Comparison of ENCODE assay signal across 8 cellular contexts in genomic region chr15:66702035-66702769, GRCh38. TPM values are rescaled to one million over a fixed set of nuclear protein-coding genes. Genes with fewer than 3 reads are reported as not detected.
DNase-seq lines count a peak whose midpoint lies in the region; ATAC-seq and TF ChIP-seq lines count a peak whose summit lies in the region.

Gene SMAD6 (plus strand): TSS chr15:66702236. CDS start chr15:66703259, 1,023 bp downstream.

- no peak for TF ChIP-seq CTCF in Loucy (conservative IDR thresholded peaks at IDR 0.05; ENCODE audit: low read length)

- H3K9me3 ChIP-seq in Loucy (ENCODE audit: insufficient read depth, low read depth, low read length) = no peaks in the 10 kb centered on the region
- no peaks in the 10 kb centered on the region for H3K9me3 ChIP-seq in naive thymus-derived CD4-positive, alpha-beta T cell (ENCODE audit: control insufficient read depth in 2 of 3, low read length in 3 of 3)

- H3K4me3 Mint-ChIP-seq in activated T-helper 2 cell treated with anti-CD3 and anti-CD28 coated beads, Interferon-gamma antibody, Interleukin-2, Interleukin-4, amounts not matched to agents 10 μg/mL and 5 μg/mL and 100 μg/mL, durations not matched to agents 14 hours and 24 hours and 36 hours (ENCODE audit: low read depth) = peak within 1 kb of the TSS; percentile 87
- peak within 1 kb of the TSS; percentile 83 to 95 (median 91) for H3K4me3 Mint-ChIP-seq in naive thymus-derived CD4-positive, alpha-beta T cell

- H3K4me3 ChIP-seq in Loucy (ENCODE audit: low read length, poor library complexity, severe bottlenecking) = peak within 1 kb of the TSS; percentile 81
- peak within 1 kb of the TSS; percentile 76 for H3K4me3 ChIP-seq in naive thymus-derived CD4-positive, alpha-beta T cell (ENCODE audit: low read length)

- POLR2A ChIA-PET in naive thymus-derived CD4-positive, alpha-beta T cell (lab: Charles Lee) = interaction anchor here (1.1 to 1.8 kb wide), 3 partner anchors 8 to 10 kb away, joined by 3 to 5 read pairs (median 3); no protein-coding TSS in a partner anchor

- H3K4me1 Mint-ChIP-seq in activated T-helper 2 cell treated with anti-CD3 and anti-CD28 coated beads, Interferon-gamma antibody, Interleukin-2, Interleukin-4, amounts not matched to agents 10 μg/mL and 5 μg/mL and 100 μg/mL, durations not matched to agents 14 hours and 24 hours and 36 hours (ENCODE audit: low read depth) = peaks cover 10% of the 10 kb centered on the region
- H3K4me1 Mint-ChIP-seq in naive thymus-derived CD4-positive, alpha-beta T cell = peaks cover 10 to 22% (median 19%) of the 10 kb centered on the region in 7 donors

- H3K9me3 Mint-ChIP-seq in activated T-helper 2 cell treated with anti-CD3 and anti-CD28 coated beads, Interferon-gamma antibody, Interleukin-2, Interleukin-4, amounts not matched to agents 10 μg/mL and 5 μg/mL and 100 μg/mL, durations not matched to agents 14 hours and 24 hours and 36 hours = no peaks in the 10 kb centered on the region
- peaks cover 0 to 1% (median 0%) of the 10 kb centered on the region in 11 donors for H3K9me3 Mint-ChIP-seq in naive thymus-derived CD4-positive, alpha-beta T cell

- DNase-seq in activated T-helper 2 cell treated with anti-CD3 and anti-CD28 coated beads, Interferon-gamma antibody, Interleukin-2, Interleukin-4, amounts not matched to agents 10 μg/mL and 5 μg/mL and 100 μg/mL, durations not matched to agents 14 hours and 24 hours and 36 hours (ENCODE audit: low spot score) = peak; percentile 73
- DNase-seq in fibroblast of peridontal ligament (ENCODE audit: extremely low read depth) = peak; percentile 99
- peak; percentile 47 to 85 (median 62) for DNase-seq in naive thymus-derived CD4-positive, alpha-beta T cell
- peak; percentile 39 to 77 for DNase-seq in stimulated activated CD8-positive, alpha-beta memory T cell treated with anti-CD3 and anti-CD28 coated beads, Interleukin-7, amount 100 ng/mL, for 48 hours (ENCODE audit: extremely low read depth in 1 of 2, low read depth in 1 of 2)

- intact Hi-C loops in activated T-helper 2 cell treated with anti-CD3 and anti-CD28 coated beads, Interferon-gamma antibody, Interleukin-2, Interleukin-4, amounts not matched to agents 10 μg/mL and 5 μg/mL and 100 μg/mL, durations not matched to agents 14 hours and 24 hours and 36 hours (cut with micrococcal nuclease) = loop anchor here (5.0 kb wide), 2 partner anchors 65 to 1140 kb away; partner anchors contain the start of gene RNU6-1
- intact Hi-C loops in naive thymus-derived CD4-positive, alpha-beta T cell (cut with micrococcal nuclease) = loop anchor here (1.0 to 5.0 kb wide), 5 partner anchors 47 to 1135 kb away; partner anchors contain the start of gene ZWILCH (in 1 of the 2)

- CTCF ChIA-PET in naive thymus-derived CD4-positive, alpha-beta T cell (lab: Charles Lee) = interaction anchor here (0.7 to 1.0 kb wide), 2 partner anchors 9 to 83 kb away, joined by 3 read pairs; no protein-coding TSS in a partner anchor

- ATAC-seq in GM18505 (IDR thresholded peaks at IDR 0.05; ENCODE audit: unreplicated experiment) = peak; percentile 9
- ATAC-seq in naive thymus-derived CD4-positive, alpha-beta T cell = peak; percentile 55
- no peak for ATAC-seq in GM21529 (IDR thresholded peaks at IDR 0.05; ENCODE audit: unreplicated experiment)

- H2AFZ ChIP-seq in Loucy (ENCODE audit: low read length) = peak within 1 kb of the TSS; percentile 90

- peak within 1 kb of the TSS; percentile 91 for H3K4me2 ChIP-seq in Loucy (ENCODE audit: low read depth, low read length, poor library complexity, severe bottlenecking)

- H3K27me3 ChIP-seq in Loucy (ENCODE audit: insufficient read depth, low read length, poor library complexity, severe bottlenecking) = peaks cover 24% of the 10 kb centered on the region
- H3K27me3 ChIP-seq in naive thymus-derived CD4-positive, alpha-beta T cell (ENCODE audit: control insufficient read depth in 2 of 2, insufficient read depth in 2 of 2, low read length in 2 of 2) = peaks cover 5 to 7% of the 10 kb centered on the region in 2 donors

- H3K79me2 ChIP-seq in Loucy (ENCODE audit: insufficient read depth, low read length) = peaks cover 8% of the 10 kb centered on the region; the same call in 1 of the 2 replicates

- TF ChIP-seq POLR2A in GM18505 (IDR thresholded peaks at IDR 0.05; ENCODE audit: borderline replicate concordance, extremely low read depth, insufficient read depth, insufficient read length) (no peak), Raji (IDR thresholded peaks at IDR 0.05; ENCODE audit: insufficient read depth, low read depth, low read length) (peak; percentile 52)

- H3K27me3 Mint-ChIP-seq in activated T-helper 2 cell treated with anti-CD3 and anti-CD28 coated beads, Interferon-gamma antibody, Interleukin-2, Interleukin-4, amounts not matched to agents 10 μg/mL and 5 μg/mL and 100 μg/mL, durations not matched to agents 14 hours and 24 hours and 36 hours (ENCODE audit: low read depth) = peaks cover 23% of the 10 kb centered on the region
- peaks cover 6 to 27% (median 17%) of the 10 kb centered on the region in 5 donors for H3K27me3 Mint-ChIP-seq in naive thymus-derived CD4-positive, alpha-beta T cell

- peak within 1 kb of the TSS; percentile 80 for H3K9ac ChIP-seq in Loucy (ENCODE audit: low read depth, low read length, poor library complexity, severe bottlenecking)

- H3F3A ChIP-seq in Loucy (ENCODE audit: low read depth) = no peaks in the 10 kb centered on the region

- H3K36me3 Mint-ChIP-seq in activated T-helper 2 cell treated with anti-CD3 and anti-CD28 coated beads, Interferon-gamma antibody, Interleukin-2, Interleukin-4, amounts not matched to agents 10 μg/mL and 5 μg/mL and 100 μg/mL, durations not matched to agents 14 hours and 24 hours and 36 hours (ENCODE audit: low read depth) = no peaks in the 10 kb centered on the region
- no peaks in the 10 kb centered on the region for H3K36me3 Mint-ChIP-seq in naive thymus-derived CD4-positive, alpha-beta T cell

- peaks cover 12% of the 10 kb centered on the region for H4K20me1 ChIP-seq in Loucy (ENCODE audit: insufficient read depth, low read length, poor library complexity, severe bottlenecking)

- H3K4me1 ChIP-seq in Loucy (ENCODE audit: insufficient read depth, low read length, poor library complexity, severe bottlenecking) = peaks cover 23% of the 10 kb centered on the region
- H3K4me1 ChIP-seq in naive thymus-derived CD4-positive, alpha-beta T cell (ENCODE audit: control insufficient read depth in 2 of 2, insufficient read depth in 2 of 2, low read length in 2 of 2) = peaks cover 6 to 13% of the 10 kb centered on the region in 2 donors

- no peaks in the 10 kb centered on the region for H3K36me3 ChIP-seq in Loucy (ENCODE audit: insufficient read depth, low read length)
- H3K36me3 ChIP-seq in naive thymus-derived CD4-positive, alpha-beta T cell (ENCODE audit: control insufficient read depth in 2 of 3, insufficient read depth in 3 of 3, low read length in 3 of 3) = no peaks in the 10 kb centered on the region

- no peaks in the 10 kb centered on the region for H3K9me2 ChIP-seq in Loucy (replicated peaks; ENCODE audit: low read depth, low read length)

- no peak within 1 kb of the TSS for H3K27ac ChIP-seq in naive thymus-derived CD4-positive, alpha-beta T cell (ENCODE audit: low read depth, low read length)

- peak within 1 kb of the TSS; percentile 72 for H3K27ac Mint-ChIP-seq in activated T-helper 2 cell treated with anti-CD3 and anti-CD28 coated beads, Interferon-gamma antibody, Interleukin-2, Interleukin-4, amounts not matched to agents 10 μg/mL and 5 μg/mL and 100 μg/mL, durations not matched to agents 14 hours and 24 hours and 36 hours
- peak within 1 kb of the TSS in 8 of 9 donors; percentile 56 to 88 (median 80) for H3K27ac Mint-ChIP-seq in naive thymus-derived CD4-positive, alpha-beta T cell

RNA-seq across cellular contexts. Expression of gene SMAD6, which starts in this region (rescaled TPM):
- 0.43 and 0.57 TPM in 2 replicates for total RNA-seq in activated T-helper 2 cell treated with anti-CD3 and anti-CD28 coated beads, Interferon-gamma antibody, Interleukin-2, Interleukin-4, amounts not matched to agents 10 μg/mL and 5 μg/mL and 100 μg/mL, durations not matched to agents 14 hours and 24 hours and 36 hours
- total RNA-seq in naive thymus-derived CD4-positive, alpha-beta T cell = under 1 TPM; 0.27 to 0.76 (median 0.40) TPM
- not detected for polyA plus RNA-seq in naive thymus-derived CD4-positive, alpha-beta T cell

Comparison
In these comparisons a context has a peak if more than half of its experiments do, and no peak if none do; other contexts are left out.
1. Peak in DNase-seq in activated T-helper 2 cell treated with anti-CD3 and anti-CD28 coated beads, Interferon-gamma antibody, Interleukin-2, Interleukin-4, amounts not matched to agents 10 μg/mL and 5 μg/mL and 100 μg/mL, durations not matched to agents 14 hours and 24 hours and 36 hours; RNA of the gene not detected or under 1 TPM.
2. Peak in DNase-seq, ATAC-seq and H3K4me3 ChIP-seq in naive thymus-derived CD4-positive, alpha-beta T cell; RNA of the gene not detected or under 1 TPM.